In the genomic region with DNA sequence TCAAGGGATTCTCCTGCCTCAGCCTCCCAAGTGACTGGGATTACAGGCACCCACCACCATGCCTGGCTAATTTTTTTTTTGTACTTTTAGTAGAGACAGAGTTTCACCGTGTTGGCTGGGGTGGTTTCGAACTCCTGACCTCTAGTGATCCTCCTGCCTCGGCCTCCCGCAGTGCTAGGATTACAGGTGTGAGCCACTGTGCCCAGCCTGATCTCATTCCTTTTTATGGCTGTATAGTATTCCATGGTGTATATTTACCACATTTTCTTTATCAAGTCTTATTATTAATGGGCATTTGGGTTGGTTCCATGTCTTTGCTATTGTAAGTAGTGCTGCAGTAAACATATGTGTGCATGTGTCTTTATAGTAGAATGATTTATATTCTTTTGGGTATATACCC, we compare ENCODE assay signal across 1 cellular context. TPM values are rescaled to one million over a fixed set of nuclear protein-coding genes. Genes with fewer than 3 reads are reported as not detected.
"Had no signal": no experiment of that assay in that cellular context is flagged by ENCODE, and none has a peak within 500 bp of the region (broad histone marks: within the 10 kb centered on the region; RNA-seq: fewer than 3 reads in every experiment).

No MANE protein-coding gene starts in this region.

RNA-seq across cellular contexts. Expression of a gene that starts 50.4 kb away (rescaled TPM):
- total RNA-seq: natural killer cell treated with Interleukin-12 subunit alpha and Interleukin-12 subunit beta and Interleukin-15 and Interleukin-18, amount 100 ng/mL, for 72 hours had no signal
